9 cellular contexts compared by ENCODE assay signal in the genomic region with DNA sequence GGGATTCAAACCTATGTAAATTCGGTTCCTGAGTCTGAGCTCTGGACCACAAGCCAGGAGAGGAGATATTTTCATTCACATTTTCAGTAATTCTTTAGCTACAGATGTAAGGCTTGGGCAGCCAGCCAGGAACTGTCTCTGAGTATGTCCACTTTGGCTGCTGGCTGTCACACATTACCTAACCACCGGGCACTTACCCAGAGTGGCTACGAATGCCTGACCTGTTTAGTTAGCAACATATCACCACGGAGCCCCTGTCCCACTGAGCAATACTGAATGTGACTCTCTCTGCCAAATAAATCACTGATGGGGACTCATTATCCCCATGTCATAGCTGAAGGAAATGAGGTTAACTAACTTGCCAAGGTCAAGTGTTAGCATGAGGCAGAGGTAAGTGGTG. TPM values are rescaled to one million over a fixed set of nuclear protein-coding genes. Genes with fewer than 3 reads are reported as not detected.
DNase-seq lines count a peak whose midpoint lies in the region; ATAC-seq and TF ChIP-seq lines count a peak whose summit lies in the region.
"Had no signal": no experiment of that assay in that cellular context is flagged by ENCODE, and none has a peak within 500 bp of the region (broad histone marks: within the 10 kb centered on the region; RNA-seq: fewer than 3 reads in every experiment).

No MANE protein-coding gene starts in this region.

- intact Hi-C loops in stomach (cut with DNase I; ENCODE audit: low total_unique reads): no loop called here

- 14 to 31% (median 19%) methylated on average over 4 of the region's 4 CpGs for WGBS in stomach, 5 donors

- no peak overlapping the region for H3K27ac Mint-ChIP-seq in nephron progenitor cell

- H3K36me3 Mint-ChIP-seq in nephron progenitor cell (ENCODE audit: low read depth): peaks cover 69% of the 10 kb centered on the region

- H3K27me3 ChIP-seq in stomach: no peaks in the 10 kb centered on the region

- no peak overlapping the region for H3K4me3 Mint-ChIP-seq in nephron progenitor cell

- H3K4me1 Mint-ChIP-seq in nephron progenitor cell: peaks cover 40% of the 10 kb centered on the region

- peaks cover 24 to 47% (median 39%) of the 10 kb centered on the region in 4 donors for H3K4me1 ChIP-seq in stomach

- peak; percentile 26 for ATAC-seq in GM21619 (IDR thresholded peaks at IDR 0.05; ENCODE audit: unreplicated experiment)

- TF ChIP-seq CTCF in stomach (IDR thresholded peaks at IDR 0.05): no peak
- TF ChIP-seq CTCF in nephron progenitor cell (IDR thresholded peaks at IDR 0.05): no peak

- TF ChIP-seq POLR2A in stomach (IDR thresholded peaks at IDR 0.05) (no peak), erythroblast (IDR thresholded peaks at IDR 0.05; ENCODE audit: low read length) (no peak)

- H3K36me3 ChIP-seq in stomach: no peaks in the 10 kb centered on the region

- DNase-seq in NCI-H774 (lab: John Stamatoyannopoulos, UW): peak; percentile 55
- DNase-seq in fibroblast of peridontal ligament (ENCODE audit: extremely low read depth): peak; percentile 46
- DNase-seq in stomach: peak; percentile 72
- DNase-seq in erythroblast (lab: John Stamatoyannopoulos, UW): no peak
- no peak for DNase-seq in GF-D8 (lab: John Stamatoyannopoulos, UW)
- no peak for DNase-seq in DMS153 treated with DMSO at 0.1 percent for 48 hours (lab: John Stamatoyannopoulos, UW; ENCODE audit: unreplicated experiment)
- no peak for DNase-seq in nephron progenitor cell

- H3K9me3 ChIP-seq in stomach: no peaks in the 10 kb centered on the region

- H3K27me3 Mint-ChIP-seq in nephron progenitor cell (ENCODE audit: low read depth, poor library complexity): no peaks in the 10 kb centered on the region

- no peak overlapping the region for H3K27ac ChIP-seq in stomach
- H3K27ac ChIP-seq: KMS-11 had no signal

- H3K9me3 Mint-ChIP-seq in nephron progenitor cell: peaks cover 21% of the 10 kb centered on the region

- H3K4me3 ChIP-seq in stomach: no peak overlapping the region

- TF ChIP-seq EP300 in stomach (IDR thresholded peaks at IDR 0.05): no peak

RNA-seq across cellular contexts. Expression of gene USP46, which starts 15.3 kb away (rescaled TPM):
- total RNA-seq in stomach: 10 to 100 TPM in 3 of 5 donors, 1 to 10 TPM in 2; 2.7 to 36.5 (median 24.8) TPM
- polyA plus RNA-seq in stomach: 1 to 10 TPM; 3.2 to 6.4 (median 5.8) TPM

Comparison
In these comparisons a context has a peak if more than half of its experiments do, and no peak if none do; other contexts are left out.
1. DNase-seq: peak in NCI-H774 (single experiment), fibroblast of peridontal ligament (single experiment) and stomach (single experiment); none in erythroblast (0 of 2), GF-D8 (single experiment), DMS153 treated with DMSO at 0.1 percent for 48 hours (single experiment) and nephron progenitor cell (single experiment).